Comparison of ENCODE assay signal across 30 cellular contexts in the genomic region with DNA sequence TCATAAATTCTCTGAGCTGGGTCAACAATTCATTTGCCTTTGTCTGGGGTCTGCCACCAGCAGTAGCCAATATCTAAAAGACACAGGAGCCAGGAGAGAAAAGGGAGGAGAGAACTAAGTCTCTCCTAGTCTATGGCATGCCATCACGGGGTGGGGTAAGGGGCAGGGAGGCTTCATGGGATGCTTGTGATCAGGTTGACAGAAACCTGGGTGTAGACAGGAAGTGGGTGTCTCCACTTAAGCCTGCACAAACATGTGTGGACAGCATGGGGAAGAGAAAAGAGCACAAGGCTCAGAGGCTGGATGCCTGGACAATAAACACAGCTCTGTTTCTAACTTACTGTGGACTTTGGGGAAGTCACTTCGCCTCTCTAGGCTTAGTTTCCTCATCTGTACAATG. TPM values are rescaled to one million over a fixed set of nuclear protein-coding genes. Genes with fewer than 3 reads are reported as not detected.
"Had no signal": no experiment of that assay in that cellular context is flagged by ENCODE, and none has a peak within 500 bp of the region (broad histone marks: within the 10 kb centered on the region; RNA-seq: fewer than 3 reads in every experiment).

No MANE protein-coding gene starts in this region.

- H3K4me3 Mint-ChIP-seq: activated naive CD4-positive, alpha-beta T cell treated with anti-CD3 and anti-CD28 coated beads, Interleukin-2, amount 10 ng/mL, durations not matched to agents 7 days and 5 days; activated naive CD8-positive, alpha-beta T cell treated with anti-CD3 and anti-CD28 coated beads, Interleukin-2, amount 50 U/mL, for 24 hours; activated T-cell treated with anti-CD3 and anti-CD28 coated beads, Interleukin-2, amount 50 U/mL, for 4 hours; memory B cell; neural crest cell had no signal

- H3K4me1 Mint-ChIP-seq: activated naive CD4-positive, alpha-beta T cell treated with anti-CD3 and anti-CD28 coated beads, Interleukin-2, amount 10 ng/mL, durations not matched to agents 7 days and 5 days; activated naive CD8-positive, alpha-beta T cell treated with anti-CD3 and anti-CD28 coated beads, Interleukin-2, amount 50 U/mL, for 24 hours; memory B cell; neural crest cell had no signal

- H3K9me3 Mint-ChIP-seq: activated naive CD4-positive, alpha-beta T cell treated with anti-CD3 and anti-CD28 coated beads, Interleukin-2, amount 10 ng/mL, durations not matched to agents 7 days and 5 days; activated naive CD8-positive, alpha-beta T cell treated with anti-CD3 and anti-CD28 coated beads, Interleukin-2, amount 50 U/mL, for 24 hours; activated T-cell treated with anti-CD3 and anti-CD28 coated beads, Interleukin-2, amount 50 U/mL, for 4 hours had no signal

- H3K9me3 ChIP-seq: thyroid gland had no signal

- ATAC-seq: activated naive CD8-positive, alpha-beta T cell treated with anti-CD3 and anti-CD28 coated beads, Interleukin-2, amount 50 U/mL, for 24 hours; activated T-cell treated with anti-CD3 and anti-CD28 coated beads, Interleukin-2, amount 50 U/mL, for 4 hours; left ventricle myocardium superior had no signal

- H3K27ac Mint-ChIP-seq: activated naive CD4-positive, alpha-beta T cell treated with anti-CD3 and anti-CD28 coated beads, Interleukin-2, amount 10 ng/mL, durations not matched to agents 7 days and 5 days; activated naive CD8-positive, alpha-beta T cell treated with anti-CD3 and anti-CD28 coated beads, Interleukin-2, amount 50 U/mL, for 24 hours; memory B cell; progenitor cell of endocrine pancreas had no signal

- H3K27ac ChIP-seq: brain microvascular endothelial cell, thyroid gland, VCaP had no signal

- H3K36me3 Mint-ChIP-seq: activated naive CD4-positive, alpha-beta T cell treated with anti-CD3 and anti-CD28 coated beads, Interleukin-2, amount 10 ng/mL, durations not matched to agents 7 days and 5 days; memory B cell had no signal

- H3K4me3 ChIP-seq: thyroid gland had no signal

- DNase-seq: activated CD4-positive, alpha-beta T cell treated with anti-CD3 and anti-CD28 coated beads, Interleukin-2, amount 50 U/mL, for 1 hour; activated CD4-positive, CD25-positive, alpha-beta regulatory T cell treated with anti-CD3 and anti-CD28 coated beads, Interleukin-2, amount 50 U/mL, for 72 hours; activated CD8-positive, alpha-beta memory T cell treated with anti-CD3 and anti-CD28 coated beads, Interleukin-2, amount 50 U/mL, for 4 hours; activated naive CD4-positive, alpha-beta T cell treated with anti-CD3 and anti-CD28 coated beads, Interleukin-2, amount 10 ng/mL, durations not matched to agents 7 days and 5 days; activated naive CD8-positive, alpha-beta T cell treated with anti-CD3 and anti-CD28 coated beads, Interleukin-2, amount 50 U/mL, for 24 hours; activated T-cell treated with anti-CD3 and anti-CD28 coated beads, Interleukin-2, amount 50 U/mL, for 4 hours; anterior cingulate cortex; brain microvascular endothelial cell; dermis blood vessel endothelial cell; effector memory CD4-positive, alpha-beta T cell; foreskin melanocyte; hypothalamus; left ventricle myocardium superior; stimulated activated CD4-positive, alpha-beta T cell treated with anti-CD3 and anti-CD28 coated beads, Interleukin-12 subunit alpha, Interleukin-12 subunit beta, amount 100 ng/mL, for 4 hours; stimulated activated CD4-positive, alpha-beta T cell treated with anti-CD3 and anti-CD28 coated beads, Interleukin-1b, Interleukin-23, amount 100 ng/mL, for 48 hours; stimulated activated CD8-positive, alpha-beta memory T cell treated with anti-CD3 and anti-CD28 coated beads, Interleukin-4, amount 100 ng/mL, for 48 hours; stimulated activated naive CD4-positive, alpha-beta T cell treated with Interleukin-2 at 50 U/mL for 16 hours; T-helper 2 cell; thyroid gland had no signal

- H3K4me1 ChIP-seq: thyroid gland had no signal

- H3K36me3 ChIP-seq: brain microvascular endothelial cell, thyroid gland had no signal

- H3K27me3 ChIP-seq: thyroid gland had no signal

RNA-seq across cellular contexts. Expression of gene C10orf53, which starts 11.5 kb away (rescaled TPM):
- total RNA-seq: activated T-cell treated with anti-CD3 and anti-CD28 coated beads, Interleukin-2, amount 50 U/mL, for 4 hours; dermis blood vessel endothelial cell; endothelial cell of umbilical vein; fibroblast of lung; kidney epithelial cell; left ventricle myocardium superior; mononuclear cell; neural crest cell; omental fat pad; progenitor cell of endocrine pancreas; subcutaneous adipose tissue; thyroid gland; urinary bladder had no signal
- polyA plus RNA-seq: endothelial cell of umbilical vein, fibroblast of lung, urinary bladder had no signal

RNA-seq across cellular contexts. Expression of gene CHAT, which starts 54.2 kb away (rescaled TPM):
- total RNA-seq: activated T-cell treated with anti-CD3 and anti-CD28 coated beads, Interleukin-2, amount 50 U/mL, for 4 hours; dermis blood vessel endothelial cell; endothelial cell of umbilical vein; fibroblast of lung; kidney epithelial cell; left ventricle myocardium superior; mononuclear cell; omental fat pad; progenitor cell of endocrine pancreas; subcutaneous adipose tissue; thyroid gland; urinary bladder had no signal
- polyA plus RNA-seq: endothelial cell of umbilical vein, fibroblast of lung had no signal

RNA-seq across cellular contexts. Expression of gene SLC18A3, which starts 57.9 kb away (rescaled TPM):
- total RNA-seq: activated T-cell treated with anti-CD3 and anti-CD28 coated beads, Interleukin-2, amount 50 U/mL, for 4 hours; dermis blood vessel endothelial cell; endothelial cell of umbilical vein; fibroblast of lung; kidney epithelial cell; left ventricle myocardium superior; omental fat pad; progenitor cell of endocrine pancreas; subcutaneous adipose tissue; thyroid gland had no signal
- polyA plus RNA-seq: endothelial cell of umbilical vein, fibroblast of lung had no signal
